Comparison of ENCODE assay signal across 22 cellular contexts in the genomic region with DNA sequence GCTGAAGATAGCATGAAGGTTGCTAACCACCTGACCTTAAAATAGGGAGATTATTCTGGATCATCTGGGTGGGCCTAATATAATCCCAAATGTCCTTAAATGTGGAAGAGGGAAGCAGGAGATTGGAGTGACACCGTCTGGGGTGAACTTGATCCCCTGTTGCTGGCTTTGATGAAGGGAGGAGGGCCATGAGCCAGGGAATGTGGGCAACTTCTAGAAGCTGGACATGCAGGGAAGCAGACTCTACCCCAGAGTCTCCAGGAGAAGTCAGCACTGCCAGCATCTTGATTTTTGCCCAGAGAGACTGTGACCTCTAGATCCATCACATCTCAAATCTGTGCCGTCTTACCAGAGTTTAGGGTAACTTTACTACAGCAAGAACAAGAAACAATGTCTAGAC. TPM values are rescaled to one million over a fixed set of nuclear protein-coding genes. Genes with fewer than 3 reads are reported as not detected.
DNase-seq lines count a peak whose midpoint lies in the region; ATAC-seq, FAIRE-seq and TF ChIP-seq lines count a peak whose summit lies in the region.
"Had no signal": no experiment of that assay in that cellular context is flagged by ENCODE, and none has a peak within 500 bp of the region (broad histone marks: within the 10 kb centered on the region; RNA-seq: fewer than 3 reads in every experiment).

No MANE protein-coding gene starts in this region.

- FAIRE-seq in bronchial epithelial cell (lab: Jason Lieb, UNC) (peak; percentile 64), pancreas (lab: Jason Lieb, UNC) (no peak)
- FAIRE-seq: G401.6, GM12892, H54 had no signal

- TF ChIP-seq CTCF in heart right ventricle (IDR thresholded peaks at IDR 0.05) (no peak), bronchial epithelial cell (IDR thresholded peaks at IDR 0.05; ENCODE audit: insufficient read depth, low read length, severe bottlenecking) (no peak), endodermal cell (conservative IDR thresholded peaks at IDR 0.05) (no peak), pancreas (IDR thresholded peaks at IDR 0.05) (no peak), osteocyte (IDR thresholded peaks at IDR 0.05) (no peak)

- H3K36me3 Mint-ChIP-seq in endodermal cell (ENCODE audit: low read depth) (no peaks in the 10 kb centered on the region), osteocyte (ENCODE audit: unreplicated experiment) (no peaks in the 10 kb centered on the region)
- no peaks in the 10 kb centered on the region for H3K36me3 Mint-ChIP-seq in stimulated activated naive B cell treated with anti-CD40 and anti-IgM and Interleukin-4, amounts not matched to agents 10 μg/mL and 1 μg/mL and 100 μg/mL, for 72 hours
- H3K36me3 Mint-ChIP-seq: CD4-positive, CD25-positive, alpha-beta regulatory T cell; CD8-positive, alpha-beta T cell had no signal

- ATAC-seq in heart right ventricle (no peak), pancreas (no peak)
- no peak for ATAC-seq in stimulated activated naive B cell treated with anti-CD40 and anti-IgM and Interleukin-4, amounts not matched to agents 10 μg/mL and 1 μg/mL and 100 μg/mL, for 72 hours (replicated peaks)
- ATAC-seq: CD8-positive, alpha-beta T cell had no signal

- no peak overlapping the region for H3K27ac ChIP-seq in heart right ventricle
- H3K27ac ChIP-seq in endodermal cell (ENCODE audit: low read depth, low read length), result no peak overlapping the region
- peak overlapping the region in 3 of 4 donors; percentile 9 to 57 (median 46) for H3K27ac ChIP-seq in pancreas

- H3K9ac ChIP-seq in endodermal cell (ENCODE audit: extremely low read depth, low read length, poor library complexity, severe bottlenecking), result no peak overlapping the region

- H3K9me3 ChIP-seq in heart right ventricle (no peaks in the 10 kb centered on the region), endodermal cell (ENCODE audit: control insufficient read depth, low read length) (no peaks in the 10 kb centered on the region), pancreas (no peaks in the 10 kb centered on the region)
- H3K9me3 ChIP-seq: Caco-2, HAP-1 had no signal

- 88 to 93% methylated on average over 2 of the region's 2 CpGs for WGBS in heart right ventricle, 2 donors
- 84 to 100% methylated on average over 2 of the region's 2 CpGs for WGBS in endodermal cell (ENCODE audit: insufficient coverage in 1 of 2, insufficient read length in 1 of 2), 2 experiments
- 86 to 91% methylated on average over 2 of the region's 2 CpGs for WGBS in pancreas, 2 donors

- peaks cover 2% of the 10 kb centered on the region for H3K27me3 Mint-ChIP-seq in endodermal cell (ENCODE audit: insufficient read depth)
- peaks cover 29% of the 10 kb centered on the region for H3K27me3 Mint-ChIP-seq in osteocyte (ENCODE audit: unreplicated experiment)
- peaks cover 0 to 3% of the 10 kb centered on the region in 2 donors for H3K27me3 Mint-ChIP-seq in stimulated activated naive B cell treated with anti-CD40 and anti-IgM and Interleukin-4, amounts not matched to agents 10 μg/mL and 1 μg/mL and 100 μg/mL, for 72 hours
- H3K27me3 Mint-ChIP-seq: CD4-positive, CD25-positive, alpha-beta regulatory T cell had no signal

- H3K36me3 ChIP-seq in heart right ventricle, result no peaks in the 10 kb centered on the region
- no peaks in the 10 kb centered on the region for H3K36me3 ChIP-seq in bronchial epithelial cell (ENCODE audit: control insufficient read depth, insufficient read depth, low read length)
- H3K36me3 ChIP-seq in endodermal cell (ENCODE audit: control insufficient read depth, insufficient read depth, low read length), result no peaks in the 10 kb centered on the region
- H3K36me3 ChIP-seq in pancreas, result no peaks in the 10 kb centered on the region
- H3K36me3 ChIP-seq: HAP-1 had no signal

- H3K4me1 ChIP-seq in heart right ventricle, result peaks cover 0 to 4% (median 0%) of the 10 kb centered on the region in 9 donors
- H3K4me1 ChIP-seq in endodermal cell (ENCODE audit: control insufficient read depth, insufficient read depth, low read length), result no peaks in the 10 kb centered on the region
- H3K4me1 ChIP-seq in pancreas, result no peaks in the 10 kb centered on the region
- H3K4me1 ChIP-seq: Caco-2, HAP-1 had no signal

- H3K27me3 ChIP-seq in heart right ventricle (peaks cover 0 to 3% (median 0%) of the 10 kb centered on the region in 7 donors), bronchial epithelial cell (ENCODE audit: control insufficient read depth, insufficient read depth, low read length) (no peaks in the 10 kb centered on the region), endodermal cell (ENCODE audit: control insufficient read depth, insufficient read depth, low read length, poor library complexity, severe bottlenecking) (no peaks in the 10 kb centered on the region), pancreas (no peaks in the 10 kb centered on the region)

- intact Hi-C loops in cardiac septum (cut with DNase I) (no loop called here), heart right ventricle (cut with DNase I) (no loop called here), pancreas (cut with DNase I) (no loop called here)

- H3K27ac Mint-ChIP-seq in endodermal cell (no peak overlapping the region), osteocyte (ENCODE audit: unreplicated experiment) (no peak overlapping the region)
- no peak overlapping the region for H3K27ac Mint-ChIP-seq in stimulated activated naive B cell treated with anti-CD40 and anti-IgM and Interleukin-4, amounts not matched to agents 10 μg/mL and 1 μg/mL and 100 μg/mL, for 72 hours
- H3K27ac Mint-ChIP-seq: CD4-positive, CD25-positive, alpha-beta regulatory T cell; CD8-positive, alpha-beta T cell; HFFc6 had no signal

- no peaks in the 10 kb centered on the region for H3K4me1 Mint-ChIP-seq in endodermal cell
- no peaks in the 10 kb centered on the region for H3K4me1 Mint-ChIP-seq in osteocyte (ENCODE audit: unreplicated experiment)
- H3K4me1 Mint-ChIP-seq in stimulated activated naive B cell treated with anti-CD40 and anti-IgM and Interleukin-4, amounts not matched to agents 10 μg/mL and 1 μg/mL and 100 μg/mL, for 72 hours, result no peaks in the 10 kb centered on the region
- H3K4me1 Mint-ChIP-seq: CD4-positive, CD25-positive, alpha-beta regulatory T cell had no signal

- H3K9me3 Mint-ChIP-seq in endodermal cell (no peaks in the 10 kb centered on the region), osteocyte (ENCODE audit: unreplicated experiment) (no peaks in the 10 kb centered on the region)
- H3K9me3 Mint-ChIP-seq in stimulated activated naive B cell treated with anti-CD40 and anti-IgM and Interleukin-4, amounts not matched to agents 10 μg/mL and 1 μg/mL and 100 μg/mL, for 72 hours, result no peaks in the 10 kb centered on the region
- H3K9me3 Mint-ChIP-seq: CD4-positive, CD25-positive, alpha-beta regulatory T cell; CD8-positive, alpha-beta T cell; HFFc6 had no signal

- no peak overlapping the region for H3K4me3 ChIP-seq in heart right ventricle
- H3K4me3 ChIP-seq in bronchial epithelial cell (ENCODE audit: low read depth, low read length), result no peak overlapping the region
- H3K4me3 ChIP-seq in endodermal cell (ENCODE audit: low read length), result no peak overlapping the region
- H3K4me3 ChIP-seq in pancreas, result no peak overlapping the region
- H3K4me3 ChIP-seq: HAP-1 had no signal

- H3K4me3 Mint-ChIP-seq in endodermal cell (no peak overlapping the region), osteocyte (ENCODE audit: unreplicated experiment) (no peak overlapping the region)
- H3K4me3 Mint-ChIP-seq in stimulated activated naive B cell treated with anti-CD40 and anti-IgM and Interleukin-4, amounts not matched to agents 10 μg/mL and 1 μg/mL and 100 μg/mL, for 72 hours, result no peak overlapping the region
- H3K4me3 Mint-ChIP-seq: CD8-positive, alpha-beta T cell; HFFc6 had no signal

- DNase-seq in cardiac septum (ENCODE audit: low spot score), result peak; percentile 17
- DNase-seq in heart right ventricle, result no peak
- no peak for DNase-seq in bronchial epithelial cell (ENCODE audit: low read depth)
- peak; percentile 10 for DNase-seq in endodermal cell
- no peak for DNase-seq in pancreas
- DNase-seq in osteocyte (ENCODE audit: extremely low spot score, unreplicated experiment), result no peak
- no peak for DNase-seq in dedifferentiated amniotic fluid mesenchymal stem cell (ENCODE audit: extremely low spot score)
- no peak for DNase-seq in stimulated activated naive B cell treated with anti-CD40 and anti-IgM and Interleukin-4, amounts not matched to agents 10 μg/mL and 1 μg/mL and 100 μg/mL, for 72 hours
- DNase-seq: CD4-positive, CD25-positive, alpha-beta regulatory T cell; CD8-positive, alpha-beta T cell; DMS153; DND-41; GOT3; HFFc6 had no signal

RNA-seq across cellular contexts. Expression of gene KRT5, which starts 9.2 kb away (rescaled TPM):
- total RNA-seq in cardiac septum, result not detected
- 1 to 10 TPM in 1 of 10 donors, under 1 TPM in 2, not detected in 7; 0.25 to 1.5 (median 0.45) TPM for total RNA-seq in heart right ventricle
- polyA plus RNA-seq in heart right ventricle, result under 1 TPM in 1 of 2 donors, not detected in 1; 0.90 TPM
- total RNA-seq in bronchial epithelial cell, result 6,770 and 10,597 TPM in 2 replicates
- not detected for total RNA-seq in endodermal cell
- not detected for polyA plus RNA-seq in endodermal cell (2013, experiment 1 of 2)
- not detected for polyA plus RNA-seq in endodermal cell (2013, experiment 2 of 2)
- 1 to 10 TPM in 4 of 6 donors, under 1 TPM in 2; 0.51 to 5.8 (median 1.9) TPM for total RNA-seq in pancreas
- polyA plus RNA-seq in pancreas, result 1 to 10 TPM; 1.5 to 1.6 TPM
- total RNA-seq in osteocyte, result not detected in 2 replicates
- total RNA-seq: CD4-positive, CD25-positive, alpha-beta regulatory T cell; CD8-positive, alpha-beta T cell; HFFc6 had no signal
- polyA plus RNA-seq: BJ; CD4-positive, CD25-positive, alpha-beta regulatory T cell had no signal

RNA-seq across cellular contexts. Expression of gene KRT71, which starts 23.5 kb away (rescaled TPM):
- not detected for total RNA-seq in cardiac septum
- not detected for total RNA-seq in heart right ventricle
- not detected for polyA plus RNA-seq in heart right ventricle
- not detected in 2 replicates for total RNA-seq in bronchial epithelial cell
- total RNA-seq in endodermal cell, result not detected
- not detected for polyA plus RNA-seq in endodermal cell (2013, experiment 1 of 2)
- polyA plus RNA-seq in endodermal cell (2013, experiment 2 of 2), result not detected
- not detected for total RNA-seq in pancreas
- polyA plus RNA-seq in pancreas, result not detected
- total RNA-seq in osteocyte, result not detected in 2 replicates
- total RNA-seq: A172; A673; CD4-positive, CD25-positive, alpha-beta regulatory T cell; CD8-positive, alpha-beta T cell; HFFc6 had no signal
- polyA plus RNA-seq: BJ; CD4-positive, CD25-positive, alpha-beta regulatory T cell had no signal

RNA-seq across cellular contexts. Expression of gene KRT6A, which starts 36.4 kb away (rescaled TPM):
- total RNA-seq in cardiac septum (not detected), heart right ventricle (under 1 TPM in 1 of 10 donors, not detected in 9; 0.21 TPM), bronchial epithelial cell (13,929 and 17,192 TPM in 2 replicates), endodermal cell (not detected), pancreas (1 to 10 TPM in 1 of 6 donors, not detected in 5; 2.2 TPM), osteocyte (not detected in 2 replicates)
- polyA plus RNA-seq in heart right ventricle (1 to 10 TPM in 1 of 2 donors, not detected in 1; 1.1 TPM), pancreas (under 1 TPM; 0.15 to 0.82 TPM)
- not detected for polyA plus RNA-seq in endodermal cell (2013, experiment 1 of 2)
- not detected for polyA plus RNA-seq in endodermal cell (2013, experiment 2 of 2)
- total RNA-seq: A172; CD4-positive, CD25-positive, alpha-beta regulatory T cell; CD8-positive, alpha-beta T cell; HFFc6 had no signal
- polyA plus RNA-seq: BJ; CD4-positive, CD25-positive, alpha-beta regulatory T cell had no signal

RNA-seq across cellular contexts. Expression of gene KRT74, which starts 44.2 kb away (rescaled TPM):
- total RNA-seq in cardiac septum (not detected), heart right ventricle (under 1 TPM in 1 of 10 donors, not detected in 9; 0.62 TPM), bronchial epithelial cell (0.13 TPM in 1 of 2 replicates, not detected in the other), endodermal cell (not detected), pancreas (not detected), osteocyte (not detected in 2 replicates)
- polyA plus RNA-seq in heart right ventricle (not detected), pancreas (not detected)
- polyA plus RNA-seq in endodermal cell (2013, experiment 1 of 2), result not detected
- polyA plus RNA-seq in endodermal cell (2013, experiment 2 of 2), result not detected
- total RNA-seq: A172; A673; Caco-2; CD4-positive, CD25-positive, alpha-beta regulatory T cell; CD8-positive, alpha-beta T cell; HFFc6 had no signal
- polyA plus RNA-seq: BJ; CD4-positive, CD25-positive, alpha-beta regulatory T cell had no signal

RNA-seq across cellular contexts. Expression of gene KRT6C, which starts 55.8 kb away (rescaled TPM):
- total RNA-seq in cardiac septum, result not detected
- total RNA-seq in heart right ventricle, result not detected
- under 1 TPM in 1 of 2 donors, not detected in 1; 0.06 TPM for polyA plus RNA-seq in heart right ventricle
- 16.8 and 138 TPM in 2 replicates for total RNA-seq in bronchial epithelial cell
- not detected for total RNA-seq in endodermal cell
- polyA plus RNA-seq in endodermal cell (2013, experiment 1 of 2), result not detected
- polyA plus RNA-seq in endodermal cell (2013, experiment 2 of 2), result not detected
- not detected for total RNA-seq in pancreas
- not detected for polyA plus RNA-seq in pancreas
- total RNA-seq in osteocyte, result not detected in 2 replicates
- total RNA-seq: A172; A673; Caco-2; CD4-positive, CD25-positive, alpha-beta regulatory T cell; CD8-positive, alpha-beta T cell; HFFc6 had no signal
- polyA plus RNA-seq: BJ; CD4-positive, CD25-positive, alpha-beta regulatory T cell had no signal

Comparison
In these comparisons a context has a peak if more than half of its experiments do, and no peak if none do; other contexts are left out.
1. DNase-seq: peak in cardiac septum (single experiment) and endodermal cell (single experiment); none in heart right ventricle (0 of 2), bronchial epithelial cell (single experiment), pancreas (0 of 6), osteocyte (single experiment), dedifferentiated amniotic fluid mesenchymal stem cell (single experiment) and stimulated activated naive B cell treated with anti-CD40 and anti-IgM and Interleukin-4, amounts not matched to agents 10 μg/mL and 1 μg/mL and 100 μg/mL, for 72 hours (single experiment).
2. H3K27ac ChIP-seq: peak in pancreas (3 of 4); none in heart right ventricle (0 of 10) and endodermal cell (single experiment).
3. RNA of gene KRT5, which starts 9.2 kb away (total RNA-seq): 6,770 to 10,597 TPM in bronchial epithelial cell; 0.51 to 5.8 TPM in pancreas, not detected in cardiac septum (single experiment), 0.25 to 1.5 TPM in heart right ventricle, not detected in endodermal cell and not detected in osteocyte; every median in the first group is over 100 times any median in the second.
4. RNA of gene KRT6A, which starts 36.4 kb away (total RNA-seq): 13,929 to 17,192 TPM in bronchial epithelial cell; 2.2 TPM in pancreas, not detected in cardiac septum (single experiment), 0.21 TPM in heart right ventricle, not detected in endodermal cell and not detected in osteocyte; every median in the first group is over 1,000 times any median in the second.